ENCODE assay signal across 1 cellular context in the genomic region with DNA sequence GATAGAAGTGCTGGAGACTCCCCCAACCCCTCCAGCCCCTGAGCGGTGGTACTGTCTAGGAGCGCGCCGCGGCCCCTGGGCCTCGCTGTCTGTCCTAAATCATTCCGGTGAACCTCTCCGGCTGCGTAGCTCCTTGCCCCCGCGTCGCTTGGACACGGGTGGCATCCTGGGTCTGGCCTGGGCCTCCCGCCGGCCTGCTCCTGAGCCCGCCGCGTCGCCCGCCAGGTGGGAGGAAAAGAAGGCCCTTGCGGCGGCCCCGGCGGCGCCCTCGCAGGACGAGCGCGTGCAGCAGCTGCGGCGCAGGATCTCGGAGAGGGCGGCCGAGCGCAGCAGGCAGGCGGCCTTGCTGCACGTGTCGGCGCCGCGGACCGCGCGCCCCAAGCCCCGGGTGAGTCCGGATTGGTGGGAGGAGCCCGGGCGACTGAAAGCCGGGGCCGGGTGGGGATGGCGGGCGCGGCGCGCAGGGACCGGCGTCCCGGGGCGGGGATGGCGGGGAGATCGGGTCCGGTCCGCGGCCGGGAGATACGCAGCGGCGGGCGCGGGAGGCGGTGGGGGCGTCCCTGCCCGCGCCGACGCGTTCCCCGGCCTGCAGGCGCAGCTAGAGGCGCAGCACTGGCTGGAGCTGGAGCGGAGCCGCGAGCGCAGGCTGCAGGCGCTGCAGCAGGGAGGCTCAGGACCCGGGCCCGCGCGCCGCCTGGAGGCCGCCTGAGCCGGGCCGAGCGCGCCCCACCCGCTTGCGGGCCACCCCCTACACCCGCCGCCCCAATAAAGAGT.
TF ChIP-seq lines count a peak whose summit lies in the region.

No MANE protein-coding gene starts in this region.

TF ChIP-seq in HepG2, 621 proteins besides CTCF, POLR2A, EP300 and RAD21 (continued from another document):
- no peak for TF ChIP-seq SIN3A (IDR thresholded peaks at IDR 0.05; ENCODE audit: borderline replicate concordance, low read depth, low read length)
- no peak for TF ChIP-seq GABPA (IDR thresholded peaks at IDR 0.05; ENCODE audit: low read depth, low read length)
- no peak for TF ChIP-seq GABPA (CRISPR knock-in tag; IDR thresholded peaks at IDR 0.05; ENCODE audit: low read depth)
- TF ChIP-seq, protein P1, sequence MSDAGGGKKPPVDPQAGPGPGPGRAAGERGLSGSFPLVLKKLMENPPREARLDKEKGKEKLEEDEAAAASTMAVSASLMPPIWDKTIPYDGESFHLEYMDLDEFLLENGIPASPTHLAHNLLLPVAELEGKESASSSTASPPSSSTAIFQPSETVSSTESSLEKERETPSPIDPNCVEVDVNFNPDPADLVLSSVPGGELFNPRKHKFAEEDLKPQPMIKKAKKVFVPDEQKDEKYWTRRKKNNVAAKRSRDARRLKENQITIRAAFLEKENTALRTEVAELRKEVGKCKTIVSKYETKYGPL (CRISPR knock-in tag; IDR thresholded peaks at IDR 0.05), result peak; percentile 60; the same call in 1 of the 2 replicates
- no peak for TF ChIP-seq DNMT3B (CRISPR knock-in tag; conservative IDR thresholded peaks at IDR 0.05)
- TF ChIP-seq HNRNPK (IDR thresholded peaks at IDR 0.05; ENCODE audit: low read depth, low read length, poor library complexity, severe bottlenecking), result peak; percentile 15
- TF ChIP-seq, protein P2, sequence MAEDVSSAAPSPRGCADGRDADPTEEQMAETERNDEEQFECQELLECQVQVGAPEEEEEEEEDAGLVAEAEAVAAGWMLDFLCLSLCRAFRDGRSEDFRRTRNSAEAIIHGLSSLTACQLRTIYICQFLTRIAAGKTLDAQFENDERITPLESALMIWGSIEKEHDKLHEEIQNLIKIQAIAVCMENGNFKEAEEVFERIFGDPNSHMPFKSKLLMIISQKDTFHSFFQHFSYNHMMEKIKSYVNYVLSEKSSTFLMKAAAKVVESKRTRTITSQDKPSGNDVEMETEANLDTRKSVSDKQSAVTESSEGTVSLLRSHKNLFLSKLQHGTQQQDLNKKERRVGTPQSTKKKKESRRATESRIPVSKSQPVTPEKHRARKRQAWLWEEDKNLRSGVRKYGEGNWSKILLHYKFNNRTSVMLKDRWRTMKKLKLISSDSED (CRISPR knock-in tag; IDR thresholded peaks at IDR 0.05), result peak; percentile 63; the same call in 1 of the 2 replicates
- peak; percentile 68 for TF ChIP-seq BHLHE40 (IDR thresholded peaks at IDR 0.05; ENCODE audit: low read length)
- TF ChIP-seq ZNF562 (CRISPR knock-in tag; IDR thresholded peaks at IDR 0.05; ENCODE audit: borderline replicate concordance), result peak; percentile 75; the same call in 1 of the 2 replicates
- TF ChIP-seq, protein P3, sequence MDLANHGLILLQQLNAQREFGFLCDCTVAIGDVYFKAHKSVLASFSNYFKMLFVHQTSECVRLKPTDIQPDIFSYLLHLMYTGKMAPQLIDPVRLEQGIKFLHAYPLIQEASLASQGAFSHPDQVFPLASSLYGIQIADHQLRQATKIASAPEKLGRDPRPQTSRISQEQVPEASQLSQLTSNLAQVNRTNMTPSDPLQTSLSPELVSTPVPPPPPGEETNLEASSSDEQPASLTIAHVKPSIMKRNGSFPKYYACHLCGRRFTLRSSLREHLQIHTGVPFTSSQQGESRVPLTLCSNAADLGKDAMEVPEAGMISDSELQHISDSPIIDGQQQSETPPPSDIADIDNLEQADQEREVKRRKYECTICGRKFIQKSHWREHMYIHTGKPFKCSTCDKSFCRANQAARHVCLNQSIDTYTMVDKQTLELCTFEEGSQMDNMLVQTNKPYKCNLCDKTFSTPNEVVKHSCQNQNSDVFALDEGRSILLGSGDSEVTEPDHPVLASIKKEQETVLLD (CRISPR knock-in tag; IDR thresholded peaks at IDR 0.05; ENCODE audit: low read depth), result peak; percentile 58; the same call in 1 of the 2 replicates
- no peak for TF ChIP-seq GATAD2A (CRISPR knock-in tag; IDR thresholded peaks at IDR 0.05)
- peak; percentile 54 for TF ChIP-seq STAG1 (CRISPR knock-in tag; IDR thresholded peaks at IDR 0.05)
- TF ChIP-seq ARID2 (CRISPR knock-in tag; IDR thresholded peaks at IDR 0.05; ENCODE audit: borderline replicate concordance), result no peak
- TF ChIP-seq CHCHD3 (CRISPR knock-in tag; IDR thresholded peaks at IDR 0.05), result peak; percentile 97; the same call in 1 of the 2 replicates
- TF ChIP-seq, protein P4, sequence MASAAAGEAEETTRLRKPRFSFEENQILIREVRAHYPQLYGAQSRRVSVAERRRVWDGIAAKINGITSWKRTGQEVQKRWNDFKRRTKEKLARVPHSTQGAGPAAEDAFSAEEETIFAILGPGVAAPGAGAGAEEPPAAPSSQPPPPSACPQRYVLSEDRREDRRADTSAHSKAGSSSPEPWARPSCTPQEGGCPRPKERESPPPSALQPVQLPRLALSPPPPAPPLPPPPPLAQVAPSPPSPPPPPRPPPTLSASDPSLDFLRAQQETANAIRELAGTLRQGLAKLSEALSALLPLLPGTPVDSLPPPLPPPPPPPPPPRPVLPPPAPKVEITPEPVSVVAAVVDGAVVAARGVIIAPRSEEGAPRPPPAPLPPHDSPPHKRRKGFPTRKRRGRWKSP (CRISPR knock-in tag; IDR thresholded peaks at IDR 0.05), result peak; percentile 78
- TF ChIP-seq MEIS1 (CRISPR knock-in tag; IDR thresholded peaks at IDR 0.05; ENCODE audit: borderline replicate concordance), result no peak
- TF ChIP-seq NFE2L2 (IDR thresholded peaks at IDR 0.05; ENCODE audit: low read length), result no peak
- TF ChIP-seq ZSCAN12 (CRISPR knock-in tag; IDR thresholded peaks at IDR 0.05), result no peak
